Comparison of ENCODE assay signal across 20 cellular contexts in genomic region chr12:110921262-110921661, GRCh38. TPM values are rescaled to one million over a fixed set of nuclear protein-coding genes. Genes with fewer than 3 reads are reported as not detected.
DNase-seq lines count a peak whose midpoint lies in the region; ATAC-seq, FAIRE-seq and TF ChIP-seq lines count a peak whose summit lies in the region.
"Had no signal": no experiment of that assay in that cellular context is flagged by ENCODE, and none has a peak within 500 bp of the region (broad histone marks: within the 10 kb centered on the region; RNA-seq: fewer than 3 reads in every experiment).

No MANE protein-coding gene starts in this region.

- peak overlapping the region; percentile 86; the same call in 1 of the 2 replicates for H2BK20ac ChIP-seq in H1 (ENCODE audit: low read length)

- H3K79me2 ChIP-seq in SK-N-SH (ENCODE audit: insufficient read depth) (no peaks in the 10 kb centered on the region), PC-3 (ENCODE audit: low read length) (no peaks in the 10 kb centered on the region), H1 (ENCODE audit: control insufficient read depth in 1 of 2, insufficient read depth in 2 of 2, low read length in 2 of 2) (no peaks in the 10 kb centered on the region), osteoblast (ENCODE audit: insufficient read depth, low read length) (no peaks in the 10 kb centered on the region)

- H2BK5ac ChIP-seq in H1 (ENCODE audit: low read depth, low read length): no peak overlapping the region

- no peaks in the 10 kb centered on the region for H3K27me3 ChIP-seq in SK-N-SH (ENCODE audit: insufficient read depth)
- no peaks in the 10 kb centered on the region for H3K27me3 ChIP-seq in PC-3 (ENCODE audit: low read length)
- H3K27me3 ChIP-seq in H1 (replicated peaks in 1 of 4; ENCODE audit: control insufficient read depth in 3 of 4, extremely low read depth in 1 of 4, insufficient read depth in 3 of 4, low read length in 3 of 4): no peaks in the 10 kb centered on the region
- peaks cover 13% of the 10 kb centered on the region for H3K27me3 ChIP-seq in osteoblast (ENCODE audit: insufficient read depth, low read length)
- H3K27me3 ChIP-seq: testis had no signal

- TF ChIP-seq RAD21 in SK-N-SH (IDR thresholded peaks at IDR 0.05; ENCODE audit: low read length) (no peak), H1 (IDR thresholded peaks at IDR 0.05 in 1 of 2, conservative IDR thresholded peaks at IDR 0.05 in 1 of 2; ENCODE audit: low read depth in 2 of 2, low read length in 2 of 2) (no peak)

- no peak overlapping the region for H3K56ac ChIP-seq in H1 (replicated peaks; ENCODE audit: insufficient read length, low read depth, low read length)

- H3K4me1 ChIP-seq in SK-N-SH (ENCODE audit: control insufficient read depth in 1 of 2, insufficient read depth in 2 of 2, low read depth in 1 of 2, low read length in 1 of 2) (peaks cover 0 to 10% of the 10 kb centered on the region in 2 experiments; a peak in 1 of 4 replicates), PC-3 (ENCODE audit: insufficient read depth, low read length) (peaks cover 24% of the 10 kb centered on the region), H1 (replicated peaks in 1 of 4; ENCODE audit: control insufficient read depth in 3 of 4, insufficient read depth in 4 of 4, low read length in 3 of 4) (peaks cover 0 to 15% (median 5%) of the 10 kb centered on the region in 4 experiments; a peak in 4 of 7 replicates), osteoblast (ENCODE audit: insufficient read depth, low read length) (no peaks in the 10 kb centered on the region)
- H3K4me1 ChIP-seq: testis had no signal

- CTCF ChIA-PET in SK-N-SH (lab: Yijun Ruan, JAX) (interaction anchor here (1.0 to 1.7 kb wide), 5 partner anchors 9 to 378 kb away, joined by 3 to 11 read pairs (median 3); no protein-coding TSS in a partner anchor), PC-3 (lab: Charles Lee) (no interaction called here), H1 (lab: Charles Lee; ENCODE audit: partially characterized antibody) (interaction anchor here (0.7 to 4.9 kb wide), 9 partner anchors 10 to 288 kb away, joined by 3 to 13 read pairs (median 4); no protein-coding TSS in a partner anchor)

- H4K20me1 ChIP-seq in SK-N-SH (ENCODE audit: insufficient read depth): no peaks in the 10 kb centered on the region
- no peaks in the 10 kb centered on the region for H4K20me1 ChIP-seq in PC-3 (ENCODE audit: low read length)
- H4K20me1 ChIP-seq in H1 (replicated peaks in 1 of 2; ENCODE audit: control insufficient read depth in 1 of 2, insufficient read depth in 2 of 2, low read length in 2 of 2): no peaks in the 10 kb centered on the region
- H4K20me1 ChIP-seq in osteoblast (ENCODE audit: insufficient read depth, low read length): no peaks in the 10 kb centered on the region

- H3K4me3 ChIP-seq in SK-N-SH (ENCODE audit: low read depth in 2 of 2, low read length in 1 of 2) (no peak overlapping the region), PC-3 (ENCODE audit: low read length) (no peak overlapping the region), H1 (ENCODE audit: extremely low read depth in 1 of 4, insufficient read depth in 2 of 4, low read depth in 3 of 4, low read length in 4 of 4) (no peak overlapping the region), osteoblast (ENCODE audit: insufficient read depth, low read length) (no peak overlapping the region)
- H3K4me3 ChIP-seq: testis had no signal

- no peak for TF ChIP-seq POLR2A in H1 (IDR thresholded peaks at IDR 0.05; ENCODE audit: control extremely low read depth in 1 of 2, low read depth in 2 of 2, low read length in 2 of 2)

- H4K91ac ChIP-seq in H1 (replicated peaks; ENCODE audit: insufficient read length, low read length): peak overlapping the region; percentile 93

- no peak overlapping the region for H4K5ac ChIP-seq in H1 (ENCODE audit: insufficient read length, low read depth, low read length)

- H2BK12ac ChIP-seq in H1 (ENCODE audit: low read depth, low read length): peak overlapping the region; percentile 90; the same call in 1 of the 2 replicates

- no peaks in the 10 kb centered on the region for H3K23me2 ChIP-seq in H1 (ENCODE audit: low read depth, low read length)

- H3K36me3 ChIP-seq in SK-N-SH (replicated peaks in 1 of 2; ENCODE audit: control insufficient read depth in 1 of 2, insufficient read depth in 2 of 2, low read length in 1 of 2) (no peaks in the 10 kb centered on the region), PC-3 (ENCODE audit: low read depth, low read length) (no peaks in the 10 kb centered on the region), H1 (ENCODE audit: control insufficient read depth in 2 of 4, insufficient read depth in 4 of 4, low read length in 3 of 4) (no peaks in the 10 kb centered on the region), osteoblast (ENCODE audit: insufficient read depth, low read length) (no peaks in the 10 kb centered on the region)

- no peak overlapping the region for H2BK120ac ChIP-seq in H1 (replicated peaks; ENCODE audit: low read depth, low read length)

- peak overlapping the region; percentile 61; the same call in 1 of the 2 replicates for H2BK15ac ChIP-seq in H1 (ENCODE audit: low read length)

- TF ChIP-seq CTCF in SK-N-SH (IDR thresholded peaks at IDR 0.05): no peak
- TF ChIP-seq CTCF in PC-3 (conservative IDR thresholded peaks at IDR 0.05; ENCODE audit: low read depth, low read length): no peak
- TF ChIP-seq CTCF in H1 (IDR thresholded peaks at IDR 0.05; ENCODE audit: control extremely low read depth in 1 of 3, insufficient read depth in 1 of 3, low read depth in 1 of 3, low read length in 3 of 3): no peak
- no peak for TF ChIP-seq CTCF in osteoblast (IDR thresholded peaks at IDR 0.05; ENCODE audit: extremely low read depth, low read depth, low read length)
- TF ChIP-seq CTCF in GM10266 (IDR thresholded peaks at IDR 0.05; ENCODE audit: control insufficient read depth, insufficient read depth, low read depth, missing control alignments): no peak

- no peak for FAIRE-seq in H1 (lab: Jason Lieb, UNC)

- H4K8ac ChIP-seq in H1 (ENCODE audit: extremely low read depth, insufficient read depth, low read length): no peak overlapping the region

- H2AK5ac ChIP-seq in H1 (ENCODE audit: low read depth, low read length): peak overlapping the region; percentile 95; the same call in 1 of the 2 replicates

- H3K9ac ChIP-seq in SK-N-SH: no peak overlapping the region
- no peak overlapping the region for H3K9ac ChIP-seq in PC-3 (ENCODE audit: low read length)
- no peak overlapping the region for H3K9ac ChIP-seq in H1 (replicated peaks in 1 of 4; ENCODE audit: extremely low read depth in 1 of 4, low read depth in 3 of 4, low read length in 3 of 4)

- H3K79me1 ChIP-seq in H1 (ENCODE audit: low read depth, low read length): no peaks in the 10 kb centered on the region

- DNase-seq in SK-N-SH: no peak
- DNase-seq in PC-3: peak; percentile 78
- DNase-seq in H1 (ENCODE audit: low read depth in 1 of 2, low spot score in 2 of 2): no peak
- peak; percentile 80 for DNase-seq in osteoblast (ENCODE audit: insufficient read length, low spot score, missing footprints)
- DNase-seq in sciatic nerve (ENCODE audit: low spot score): no peak
- DNase-seq in amniotic stem cell (lab: John Stamatoyannopoulos, UW): no peak
- DNase-seq in GM10266 (ENCODE audit: extremely low spot score): no peak
- DNase-seq: activated CD8-positive, alpha-beta memory T cell treated with anti-CD3 and anti-CD28 coated beads, Interleukin-2, amount 50 U/mL, for 4 hours; activated naive CD4-positive, alpha-beta T cell; Kasumi-1; naive thymus-derived CD8-positive, alpha-beta T cell; NCI-H1694 treated with DMSO at 0.1 percent for 48 hours; NCI-H524; OCI-M1; stimulated activated CD8-positive, alpha-beta memory T cell treated with anti-CD3 and anti-CD28 coated beads, Interleukin-4, amount 100 ng/mL, for 48 hours; testis had no signal

- intact Hi-C loops in PC-3 (cut with micrococcal nuclease): no loop called here
- intact Hi-C loops in sciatic nerve (cut with DNase I): no loop called here

- no TSS peak for BruUV-seq in PC-3 (replicated peaks; lab: Mats Ljungman, UMichigan)

- no peak overlapping the region for H3K4me2 ChIP-seq in SK-N-SH
- peak overlapping the region; percentile 23; the same call in 1 of the 2 replicates for H3K4me2 ChIP-seq in PC-3 (ENCODE audit: low read length)
- no peak overlapping the region for H3K4me2 ChIP-seq in H1 (ENCODE audit: insufficient read depth in 1 of 2, low read depth in 2 of 2, low read length in 2 of 2)
- H3K4me2 ChIP-seq in osteoblast (ENCODE audit: insufficient read depth, low read length): no peak overlapping the region

- TF ChIP-seq EP300 in SK-N-SH (IDR thresholded peaks at IDR 0.05; ENCODE audit: borderline replicate concordance in 1 of 2, low read depth in 1 of 2, low read length in 1 of 2) (no peak), H1 (IDR thresholded peaks at IDR 0.05; ENCODE audit: borderline replicate concordance in 1 of 2, low read depth in 2 of 2, low read length in 2 of 2) (no peak)

- H3K27ac ChIP-seq in SK-N-SH (ENCODE audit: low read depth in 2 of 2, low read length in 1 of 2): no peak overlapping the region
- H3K27ac ChIP-seq in PC-3 (ENCODE audit: low read length): no peak overlapping the region
- no peak overlapping the region for H3K27ac ChIP-seq in H1 (ENCODE audit: low read depth, low read length)
- no peak overlapping the region for H3K27ac ChIP-seq in osteoblast (ENCODE audit: low read depth, low read length)
- H3K27ac ChIP-seq: 22Rv1, HL-60, testis had no signal

- no peak overlapping the region for H3K23ac ChIP-seq in H1 (ENCODE audit: insufficient read length)

- POLR2A ChIA-PET in SK-N-SH (lab: Yijun Ruan, JAX): no interaction called here
- POLR2A ChIA-PET in PC-3 (lab: Charles Lee; ENCODE audit: unreplicated experiment): interaction anchor here (0.6 kb wide), 2 partner anchors 360 to 371 kb away, joined by 3 read pairs; no protein-coding TSS in a partner anchor
- POLR2A ChIA-PET in H1 (lab: Charles Lee; ENCODE audit: partially characterized antibody): interaction anchor here (0.6 to 2.8 kb wide), 6 partner anchors 12 to 27 kb away, joined by 3 to 11 read pairs (median 4); no protein-coding TSS in a partner anchor

- H3K18ac ChIP-seq in H1 (ENCODE audit: extremely low read depth, low read length): no peak overlapping the region

- 56% methylated on average over 10 of the region's 10 CpGs for WGBS in SK-N-SH (ENCODE audit: low lambda C conversion rate)
- 90% methylated on average over 10 of the region's 10 CpGs; no CpG with 5 or more reads in 1 of the 2 experiments for WGBS in H1 (ENCODE audit: extremely low coverage in 1 of 2, insufficient coverage in 1 of 2, insufficient read length in 1 of 2, insufficient replicate concordance in 2 of 2, low coverage in 1 of 2, low lambda C conversion rate in 2 of 2, missing lambda C conversion rate in 1 of 2), 2 experiments

- H2AFZ ChIP-seq in SK-N-SH (ENCODE audit: low read depth) (no peak overlapping the region), PC-3 (ENCODE audit: low read length) (peak overlapping the region; percentile 32; the same call in 1 of the 2 replicates), H1 (ENCODE audit: low read length) (no peak overlapping the region), osteoblast (ENCODE audit: low read length) (no peak overlapping the region)

- peaks cover 8% of the 10 kb centered on the region for H3F3A ChIP-seq in SK-N-SH (replicated peaks; ENCODE audit: insufficient read depth)
- H3F3A ChIP-seq in PC-3 (ENCODE audit: low read length, unreplicated experiment): no peaks in the 10 kb centered on the region

- no peak overlapping the region for H3K14ac ChIP-seq in H1 (ENCODE audit: insufficient read length)

- peak; percentile 65 for ATAC-seq in SK-N-SH treated with all-trans-retinoic acid at 6 μM for 48 hours
- peak; percentile 68 for ATAC-seq in PC-3
- no peak for ATAC-seq in sciatic nerve
- ATAC-seq: naive thymus-derived CD8-positive, alpha-beta T cell had no signal

- H3K9me3 ChIP-seq in SK-N-SH (no peaks in the 10 kb centered on the region), PC-3 (ENCODE audit: low read length) (no peaks in the 10 kb centered on the region), H1 (ENCODE audit: insufficient read depth in 2 of 2, low read depth in 1 of 2, low read length in 1 of 2) (no peaks in the 10 kb centered on the region), osteoblast (ENCODE audit: low read depth, low read length) (no peaks in the 10 kb centered on the region)
- H3K9me3 ChIP-seq: testis had no signal

- H3K4ac ChIP-seq in H1 (replicated peaks; ENCODE audit: insufficient read length, low read depth, low read length): no peak overlapping the region

- H3K9me2 ChIP-seq in SK-N-SH: no peaks in the 10 kb centered on the region
- H3K9me2 ChIP-seq in PC-3 (replicated peaks; ENCODE audit: low read length): no peaks in the 10 kb centered on the region

RNA-seq across cellular contexts. Expression of gene MYL2, which starts 0.9 kb away (rescaled TPM):
- polyA plus RNA-seq in SK-N-SH (2012; rRNA removed) (not detected in 2 replicates), H1 (2011; rRNA removed) (not detected in 2 replicates)
- 0.09 TPM in 1 of 2 replicates, not detected in the other for polyA plus RNA-seq in SK-N-SH (2012; cell fraction: cytosol; rRNA removed)
- not detected in 2 replicates for polyA plus RNA-seq in SK-N-SH (2012; cell fraction: nucleus; rRNA removed)
- total RNA-seq in PC-3 (2014; rRNA removed) (not detected in 2 replicates), osteoblast (not detected in 2 replicates), sciatic nerve (not detected)
- not detected in 2 replicates for total RNA-seq in H1 (2021; fragmentation: NEBNext Ultra II Directional; extraction: Animal tissue kit (Norgen Biotek cat#: 25700))
- not detected for polyA plus RNA-seq in H1 (2011; cell fraction: cytosol; rRNA removed)
- not detected for polyA plus RNA-seq in H1 (2011; cell fraction: nucleus; rRNA removed)
- polyA plus RNA-seq in H1 (2012, experiment 1 of 2): not detected in 4 replicates
- polyA plus RNA-seq in H1 (2012, experiment 2 of 2): not detected
- 0.26 TPM for polyA plus RNA-seq in H1 (2013, experiment 1 of 2)
- 0.18 TPM for polyA plus RNA-seq in H1 (2013, experiment 2 of 2)
- polyA minus RNA-seq in H1 (2011; rRNA and poly(A)+ RNA removed): not detected in 2 replicates
- not detected for polyA minus RNA-seq in H1 (2011; cell fraction: cytosol; rRNA and poly(A)+ RNA removed)
- not detected for polyA minus RNA-seq in H1 (2011; cell fraction: nucleus; rRNA and poly(A)+ RNA removed)
- total RNA-seq: G401; naive thymus-derived CD8-positive, alpha-beta T cell had no signal
- polyA plus RNA-seq: naive thymus-derived CD8-positive, alpha-beta T cell had no signal

Comparison
In these comparisons a context has a peak if more than half of its experiments do, and no peak if none do; other contexts are left out.
1. DNase-seq: peak in PC-3 (single experiment) and osteoblast (single experiment); none in SK-N-SH (single experiment), H1 (0 of 2), sciatic nerve (single experiment), amniotic stem cell (single experiment) and GM10266 (single experiment).